Comparison of ENCODE assay signal across 12 cellular contexts in genomic region chr17:48637323-48638260, GRCh38. TPM values are rescaled to one million over a fixed set of nuclear protein-coding genes. Genes with fewer than 3 reads are reported as not detected.
DNase-seq lines count a peak whose midpoint lies in the region; ATAC-seq, FAIRE-seq and TF ChIP-seq lines count a peak whose summit lies in the region.
"Had no signal": no experiment of that assay in that cellular context is flagged by ENCODE, and none has a peak within 500 bp of the region (broad histone marks: within the 10 kb centered on the region; RNA-seq: fewer than 3 reads in every experiment).

No MANE protein-coding gene starts in this region.

- TF ChIP-seq EP300 in A549 (IDR thresholded peaks at IDR 0.05) = no peak

- no peak for FAIRE-seq in A549 (lab: Jason Lieb, UNC)

- H3K4me3 Mint-ChIP-seq in CD4-positive, alpha-beta memory T cell = peak overlapping the region in 1 of 8 donors; percentile 25

- no peak for TF ChIP-seq RAD21 in A549 (conservative IDR thresholded peaks at IDR 0.05 in 1 of 2, IDR thresholded peaks at IDR 0.05 in 1 of 2)

- no peak for TF ChIP-seq POLR2A in A549 (IDR thresholded peaks at IDR 0.05; ENCODE audit: low read length)

- H3K27me3 ChIP-seq in CD4-positive, alpha-beta memory T cell (ENCODE audit: insufficient read depth, low read length) = peaks cover 69% of the 10 kb centered on the region

- H3K36me3 Mint-ChIP-seq in CD4-positive, alpha-beta memory T cell = peaks cover 0 to 5% of the 10 kb centered on the region in 2 donors

- no peak overlapping the region for H3K27ac Mint-ChIP-seq in CD4-positive, alpha-beta memory T cell

- peaks cover 69 to 73% of the 10 kb centered on the region in 2 donors for H3K27me3 Mint-ChIP-seq in CD4-positive, alpha-beta memory T cell

- ATAC-seq in A549 (peak; percentile 54 to 59; a peak in 5 of 6 replicates), HG02571 (IDR thresholded peaks at IDR 0.05; ENCODE audit: unreplicated experiment) (no peak)

- peaks cover 4 to 23% (median 16%) of the 10 kb centered on the region in 4 donors for H3K4me1 Mint-ChIP-seq in CD4-positive, alpha-beta memory T cell

- CTCF ChIA-PET in A549 (lab: Yijun Ruan, JAX) = interaction anchor here (0.6 to 6.9 kb wide), 40 partner anchors 8 to 685 kb away, joined by 3 to 118 read pairs (median 6); partner anchors contain the start of genes HOXB5, HOXB8, HOXB9 and PRAC2
- CTCF ChIA-PET in CD4-positive, alpha-beta memory T cell (lab: Charles Lee; ENCODE audit: partially characterized antibody) = interaction anchor here (0.9 to 3.9 kb wide), 7 partner anchors 8 to 42 kb away, joined by 3 to 31 read pairs (median 6); partner anchors contain the start of gene HOXB9

- H3K9me3 Mint-ChIP-seq in CD4-positive, alpha-beta memory T cell = no peaks in the 10 kb centered on the region

- peak overlapping the region; percentile 74 for H3K4me2 ChIP-seq in A549

- H3K36me3 ChIP-seq in CD4-positive, alpha-beta memory T cell (ENCODE audit: insufficient read depth, low read length) = no peaks in the 10 kb centered on the region

- WGBS in A549 (ENCODE audit: missing lambda C conversion rate) = 58% methylated on average over 18 of the region's 18 CpGs

- POLR2A ChIA-PET in A549 (lab: Yijun Ruan, JAX) = interaction anchor here (1.4 to 3.9 kb wide), 2 partner anchors 12 to 25 kb away, joined by 3 to 45 read pairs; partner anchors contain the start of gene HOXB9
- POLR2A ChIA-PET in CD4-positive, alpha-beta memory T cell (lab: Charles Lee; ENCODE audit: partially characterized antibody) = no interaction called here

- no peak for TF ChIP-seq CTCF in A549 (IDR thresholded peaks at IDR 0.05)

- H3K27ac ChIP-seq in A549 = peak overlapping the region in 1 of 2 experiments; percentile 74; a peak in 3 of 6 replicates
- H3K27ac ChIP-seq in CD4-positive, alpha-beta memory T cell (ENCODE audit: low read depth, low read length) = no peak overlapping the region
- H3K27ac ChIP-seq: HL-60, parathyroid adenoma had no signal

- peaks cover 51% of the 10 kb centered on the region for H3K4me1 ChIP-seq in A549
- H3K4me1 ChIP-seq in CD4-positive, alpha-beta memory T cell (ENCODE audit: insufficient read depth, low read length) = peaks cover 15% of the 10 kb centered on the region
- H3K4me1 ChIP-seq: parathyroid adenoma had no signal

- intact Hi-C loops in CD4-positive, alpha-beta memory T cell (cut with micrococcal nuclease) = no loop called here

- no peaks in the 10 kb centered on the region for H3K9me3 ChIP-seq in A549
- H3K9me3 ChIP-seq in CD4-positive, alpha-beta memory T cell (ENCODE audit: control insufficient read depth in 1 of 2, low read length in 2 of 2) = no peaks in the 10 kb centered on the region

- no peak overlapping the region for H3K4me3 ChIP-seq in A549
- no peak overlapping the region for H3K4me3 ChIP-seq in CD4-positive, alpha-beta memory T cell (ENCODE audit: low read length in 2 of 2)

- peak; percentile 57 to 72 for DNase-seq in A549 (ENCODE audit: low read depth in 1 of 2, low spot score in 1 of 2)
- peak; percentile 71 for DNase-seq in NCI-H226
- peak; percentile 72 for DNase-seq in glomerular visceral epithelial cell (ENCODE audit: extremely low spot score)
- no peak for DNase-seq in activated gamma-delta T cell (lab: John Stamatoyannopoulos, UW)
- DNase-seq in CD4-positive, alpha-beta memory T cell = no peak
- DNase-seq: activated CD4-positive, CD25-positive, alpha-beta regulatory T cell; activated naive CD4-positive, alpha-beta T cell treated with Interleukin-2 at 50 U/mL for 16 hours; effector CD8-positive, alpha-beta T cell; NCI-H2029 had no signal

TF ChIP-seq in A549, 52 proteins besides CTCF, POLR2A, EP300 and RAD21:
- TF ChIP-seq HES2 (IDR thresholded peaks at IDR 0.05) (no peak), CEBPB (IDR thresholded peaks at IDR 0.05) (peak; percentile 48 to 69; a peak in 2 of 4 replicates), JUNB (IDR thresholded peaks at IDR 0.05) (peak; percentile 13; the same call in 1 of the 2 replicates), MAFK (IDR thresholded peaks at IDR 0.05; ENCODE audit: partially characterized antibody) (peak; percentile 93), FOSL2 (IDR thresholded peaks at IDR 0.05) (peak; percentile 15; the same call in 1 of the 2 replicates), FOSL2 (CRISPR knock-in tag; IDR thresholded peaks at IDR 0.05) (peak; percentile 85)
TF ChIP-seq in A549: peak in this region for 4.

RNA-seq across cellular contexts. Expression of gene HOXB9, which starts 11.4 kb away (rescaled TPM):
- polyA plus RNA-seq in A549 (2011; rRNA removed) = 22.0 and 24.6 TPM in 2 replicates
- 10.3 and 12.9 TPM in 2 replicates for polyA plus RNA-seq in A549 (2012; cell fraction: cytosol; rRNA removed)
- polyA plus RNA-seq in A549 (2012; cell fraction: nucleus; rRNA removed) = 11.1 and 12.9 TPM in 2 replicates
- 5.6 to 7.3 TPM (median 6.2 TPM) in 3 replicates for polyA plus RNA-seq in A549 (2017; fragmentation: RNase III; extraction: RNeasy Plus Mini Kit Qiagen cat#74134 plus additional on column Dnase treatment)
- polyA minus RNA-seq in A549 (2011; rRNA and poly(A)+ RNA removed) = 10.4 and 12.1 TPM in 2 replicates
- not detected for total RNA-seq in CD4-positive, alpha-beta memory T cell
- polyA plus RNA-seq in CD4-positive, alpha-beta memory T cell = not detected

RNA-seq across cellular contexts. Expression of gene HOXB8, which starts 22.5 kb away (rescaled TPM):
- polyA plus RNA-seq in A549 (2011; rRNA removed) (8.9 and 11.1 TPM in 2 replicates), A549 (2017; fragmentation: RNase III; extraction: RNeasy Plus Mini Kit Qiagen cat#74134 plus additional on column Dnase treatment) (4.6 to 5.8 TPM (median 4.7 TPM) in 3 replicates)
- 12.3 and 15.2 TPM in 2 replicates for polyA plus RNA-seq in A549 (2012; cell fraction: cytosol; rRNA removed)
- 12.8 and 13.1 TPM in 2 replicates for polyA plus RNA-seq in A549 (2012; cell fraction: nucleus; rRNA removed)
- 4.1 and 5.1 TPM in 2 replicates for polyA minus RNA-seq in A549 (2011; rRNA and poly(A)+ RNA removed)
- not detected for total RNA-seq in CD4-positive, alpha-beta memory T cell
- polyA plus RNA-seq in CD4-positive, alpha-beta memory T cell = not detected

RNA-seq across cellular contexts. Expression of gene HOXB7, which starts 26.8 kb away (rescaled TPM):
- polyA plus RNA-seq in A549 (2011; rRNA removed) = 15.4 and 22.3 TPM in 2 replicates
- polyA plus RNA-seq in A549 (2012; cell fraction: cytosol; rRNA removed) = 16.9 TPM in 2 replicates
- polyA plus RNA-seq in A549 (2012; cell fraction: nucleus; rRNA removed) = 9.0 and 12.5 TPM in 2 replicates
- polyA plus RNA-seq in A549 (2017; fragmentation: RNase III; extraction: RNeasy Plus Mini Kit Qiagen cat#74134 plus additional on column Dnase treatment) = 27.4 to 32.3 TPM (median 27.4 TPM) in 3 replicates
- 6.5 and 6.6 TPM in 2 replicates for polyA minus RNA-seq in A549 (2011; rRNA and poly(A)+ RNA removed)
- under 1 TPM in 1 of 2 experiments, not detected in 1; 0.25 TPM for total RNA-seq in CD4-positive, alpha-beta memory T cell
- 1 to 10 TPM in 1 of 2 donors, under 1 TPM in 1; 0.23 to 1.3 TPM for polyA plus RNA-seq in CD4-positive, alpha-beta memory T cell

RNA-seq across cellular contexts. Expression of gene HOXB6, which starts 32.8 kb away (rescaled TPM):
- polyA plus RNA-seq in A549 (2011; rRNA removed) = 9.4 and 10.2 TPM in 2 replicates
- 8.7 and 9.0 TPM in 2 replicates for polyA plus RNA-seq in A549 (2012; cell fraction: cytosol; rRNA removed)
- 48.0 and 49.7 TPM in 2 replicates for polyA plus RNA-seq in A549 (2012; cell fraction: nucleus; rRNA removed)
- 12.3 to 14.9 TPM (median 14.7 TPM) in 3 replicates for polyA plus RNA-seq in A549 (2017; fragmentation: RNase III; extraction: RNeasy Plus Mini Kit Qiagen cat#74134 plus additional on column Dnase treatment)
- 4.4 and 4.9 TPM in 2 replicates for polyA minus RNA-seq in A549 (2011; rRNA and poly(A)+ RNA removed)
- total RNA-seq in CD4-positive, alpha-beta memory T cell = under 1 TPM in 1 of 2 experiments, not detected in 1; 0.38 TPM
- not detected for polyA plus RNA-seq in CD4-positive, alpha-beta memory T cell

RNA-seq across cellular contexts. Expression of gene HOXB5, which starts 44.0 kb away (rescaled TPM):
- polyA plus RNA-seq in A549 (2011; rRNA removed) = 2.5 and 2.7 TPM in 2 replicates
- polyA plus RNA-seq in A549 (2012; cell fraction: cytosol; rRNA removed) = 1.9 and 2.5 TPM in 2 replicates
- polyA plus RNA-seq in A549 (2012; cell fraction: nucleus; rRNA removed) = 21.9 and 24.5 TPM in 2 replicates
- 2.1 to 3.0 TPM (median 2.4 TPM) in 3 replicates for polyA plus RNA-seq in A549 (2017; fragmentation: RNase III; extraction: RNeasy Plus Mini Kit Qiagen cat#74134 plus additional on column Dnase treatment)
- 0.39 and 0.74 TPM in 2 replicates for polyA minus RNA-seq in A549 (2011; rRNA and poly(A)+ RNA removed)
- total RNA-seq in CD4-positive, alpha-beta memory T cell = not detected
- not detected for polyA plus RNA-seq in CD4-positive, alpha-beta memory T cell

Comparison
In these comparisons a context has a peak if more than half of its experiments do, and no peak if none do; other contexts are left out.
1. DNase-seq: peak in A549 (2 of 2), NCI-H226 (single experiment) and glomerular visceral epithelial cell (single experiment); none in activated gamma-delta T cell (single experiment) and CD4-positive, alpha-beta memory T cell (0 of 5).
2. RNA of gene HOXB9, which starts 11.4 kb away (polyA plus RNA-seq): 5.6 to 24.6 TPM in A549; not detected in CD4-positive, alpha-beta memory T cell; every median in the first group is over 4 times any median in the second.
3. RNA of gene HOXB8, which starts 22.5 kb away (polyA plus RNA-seq): 4.6 to 15.2 TPM in A549; not detected in CD4-positive, alpha-beta memory T cell; every median in the first group is over 4 times any median in the second.
4. RNA of gene HOXB7, which starts 26.8 kb away (polyA plus RNA-seq): 9.0 to 32.3 TPM in A549; 0.23 to 1.3 TPM in CD4-positive, alpha-beta memory T cell; every median in the first group is over 4 times any median in the second.